Comparison of ENCODE assay signal across 15 cellular contexts in the genomic region with DNA sequence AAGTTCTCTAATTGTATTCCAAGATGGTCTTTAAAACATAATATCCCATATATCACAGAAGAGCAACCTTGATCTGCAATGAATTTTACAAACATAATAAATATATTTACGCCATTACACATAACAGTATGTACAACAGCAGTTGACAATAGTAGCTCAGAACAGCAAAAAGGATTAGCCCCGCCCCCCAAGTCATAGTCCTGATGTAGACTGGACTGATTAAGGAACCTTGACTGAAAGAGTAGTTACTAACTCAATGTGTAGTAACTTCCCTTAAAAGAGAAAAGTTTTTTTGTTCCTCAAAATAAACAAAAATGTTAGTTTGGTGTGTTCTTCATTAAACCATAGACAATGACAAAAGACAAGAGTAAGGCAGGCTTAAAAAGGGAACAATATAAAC. TPM values are rescaled to one million over a fixed set of nuclear protein-coding genes. Genes with fewer than 3 reads are reported as not detected.
DNase-seq lines count a peak whose midpoint lies in the region; ATAC-seq and TF ChIP-seq lines count a peak whose summit lies in the region.
"Had no signal": no experiment of that assay in that cellular context is flagged by ENCODE, and none has a peak within 500 bp of the region (broad histone marks: within the 10 kb centered on the region; RNA-seq: fewer than 3 reads in every experiment).

No MANE protein-coding gene starts in this region.

- H3K27ac ChIP-seq in adrenal gland (peak overlapping the region in 1 of 5 donors; percentile 58), muscle layer of duodenum (ENCODE audit: low read length) (peak overlapping the region; percentile 62), uterus (peak overlapping the region; percentile 49 to 69)
- H3K27ac ChIP-seq: PC-9 had no signal

- WGBS in adrenal gland, 4 donors, result 78 to 95% (median 89%) methylated on average over 2 of the region's 2 CpGs

- ATAC-seq in Right ventricle myocardium superior (ENCODE audit: poor library complexity) (peak; percentile 59), HG03520 (IDR thresholded peaks at IDR 0.05; ENCODE audit: unreplicated experiment) (no peak), HG02571 (IDR thresholded peaks at IDR 0.05; ENCODE audit: unreplicated experiment) (no peak)

- peaks cover 19% of the 10 kb centered on the region for H3K4me1 Mint-ChIP-seq in activated CD4-positive, alpha-beta T cell treated with anti-CD3 and anti-CD28 coated beads, Interleukin-2, amount 10 ng/mL, durations not matched to agents 24 days and 14 days

- H3K9me3 ChIP-seq in adrenal gland (replicated peaks in 1 of 3), result no peaks in the 10 kb centered on the region
- H3K9me3 ChIP-seq in muscle layer of duodenum (ENCODE audit: control insufficient read depth in 1 of 2, low read length in 2 of 2), result no peaks in the 10 kb centered on the region
- no peaks in the 10 kb centered on the region for H3K9me3 ChIP-seq in uterus

- H3K36me3 Mint-ChIP-seq in activated CD4-positive, alpha-beta T cell treated with anti-CD3 and anti-CD28 coated beads, Interleukin-2, amount 10 ng/mL, durations not matched to agents 24 days and 14 days (ENCODE audit: low read depth), result peaks cover 18% of the 10 kb centered on the region

- no peaks in the 10 kb centered on the region for H3K27me3 ChIP-seq in adrenal gland
- H3K27me3 ChIP-seq in muscle layer of duodenum (ENCODE audit: low read depth, low read length), result no peaks in the 10 kb centered on the region
- H3K27me3 ChIP-seq in uterus, result no peaks in the 10 kb centered on the region

- intact Hi-C loops in Right ventricle myocardium superior (cut with DNase I) (loop anchor here (10.0 kb wide), 1 partner anchor 221 kb away; the partner anchor contains the start of gene TSHR), cardiac septum (cut with DNase I) (loop anchor here (10.0 kb wide), 1 partner anchor 221 kb away; the partner anchor contains the start of gene TSHR), adrenal gland (cut with DNase I) (no loop called here), uterus (cut with DNase I; ENCODE audit: low total_unique reads) (no loop called here)
- intact Hi-C loops in activated CD4-positive, alpha-beta T cell treated with anti-CD3 and anti-CD28 coated beads, Interleukin-2, amount 10 ng/mL, durations not matched to agents 24 days and 14 days (cut with micrococcal nuclease), result no loop called here

- H3K36me3 ChIP-seq in adrenal gland (replicated peaks in 1 of 2), result no peaks in the 10 kb centered on the region
- H3K36me3 ChIP-seq in muscle layer of duodenum (ENCODE audit: control insufficient read depth in 1 of 2, insufficient read depth in 2 of 2, low read length in 2 of 2), result no peaks in the 10 kb centered on the region
- H3K36me3 ChIP-seq in uterus, result no peaks in the 10 kb centered on the region

- TF ChIP-seq POLR2A in adrenal gland (IDR thresholded peaks at IDR 0.05), result no peak
- no peak for TF ChIP-seq POLR2A in uterus (IDR thresholded peaks at IDR 0.05)

- H3K27ac Mint-ChIP-seq in activated CD4-positive, alpha-beta T cell treated with anti-CD3 and anti-CD28 coated beads, Interleukin-2, amount 10 ng/mL, durations not matched to agents 24 days and 14 days, result no peak overlapping the region
- H3K27ac Mint-ChIP-seq: activated naive CD8-positive, alpha-beta T cell had no signal

- DNase-seq in Right ventricle myocardium superior (peak; percentile 54), cardiac septum (ENCODE audit: low spot score) (no peak), adrenal gland (peak in 6 of 7 donors; percentile 51 to 78 (median 62)), uterus (no peak)
- no peak for DNase-seq in activated CD4-positive, alpha-beta T cell treated with anti-CD3 and anti-CD28 coated beads, Interleukin-2, amount 10 ng/mL, durations not matched to agents 24 days and 14 days
- DNase-seq: ACHN, IMR-90, NCI-H2171 treated with DMSO at 0.1 percent for 48 hours, PC-9, T-helper 9 cell, trophoblast cell had no signal

- TF ChIP-seq CTCF in adrenal gland (IDR thresholded peaks at IDR 0.05) (no peak), uterus (IDR thresholded peaks at IDR 0.05) (no peak)

- H3K4me3 Mint-ChIP-seq in activated CD4-positive, alpha-beta T cell treated with anti-CD3 and anti-CD28 coated beads, Interleukin-2, amount 10 ng/mL, durations not matched to agents 24 days and 14 days, result no peak overlapping the region
- H3K4me3 Mint-ChIP-seq: activated naive CD8-positive, alpha-beta T cell had no signal

- no peak overlapping the region for H3K4me3 ChIP-seq in adrenal gland
- H3K4me3 ChIP-seq in muscle layer of duodenum (ENCODE audit: low read depth in 1 of 2, low read length in 2 of 2), result no peak overlapping the region
- no peak overlapping the region for H3K4me3 ChIP-seq in uterus
- H3K4me3 ChIP-seq: PC-9 had no signal

- no peaks in the 10 kb centered on the region for H3K9me3 Mint-ChIP-seq in activated CD4-positive, alpha-beta T cell treated with anti-CD3 and anti-CD28 coated beads, Interleukin-2, amount 10 ng/mL, durations not matched to agents 24 days and 14 days

- no peaks in the 10 kb centered on the region for H3K27me3 Mint-ChIP-seq in activated CD4-positive, alpha-beta T cell treated with anti-CD3 and anti-CD28 coated beads, Interleukin-2, amount 10 ng/mL, durations not matched to agents 24 days and 14 days
- H3K27me3 Mint-ChIP-seq: activated naive CD8-positive, alpha-beta T cell had no signal

- H3K4me1 ChIP-seq in adrenal gland (replicated peaks in 1 of 2), result peaks cover 12 to 24% of the 10 kb centered on the region in 2 donors
- peaks cover 6 to 10% of the 10 kb centered on the region in 2 donors for H3K4me1 ChIP-seq in muscle layer of duodenum (ENCODE audit: control insufficient read depth in 1 of 2, insufficient read depth in 2 of 2, low read length in 2 of 2)
- H3K4me1 ChIP-seq in uterus, result no peaks in the 10 kb centered on the region

RNA-seq across cellular contexts. Expression of gene GTF2A1, which starts 44.5 kb away (rescaled TPM):
- total RNA-seq in Right ventricle myocardium superior (17.1 TPM), cardiac septum (18.0 TPM), adrenal gland (10 to 100 TPM; 18.9 to 51.4 (median 29.4) TPM), uterus (10 to 100 TPM; 28.2 to 52.4 (median 35.9) TPM)
- 10 to 100 TPM in 1 of 3 donors, 1 to 10 TPM in 2; 4.3 to 41.2 (median 5.1) TPM for polyA plus RNA-seq in adrenal gland
- total RNA-seq in activated CD4-positive, alpha-beta T cell treated with anti-CD3 and anti-CD28 coated beads, Interleukin-2, amount 10 ng/mL, durations not matched to agents 24 days and 14 days, result 42.6 and 43.4 TPM in 2 replicates

Comparison
In these comparisons a context has a peak if more than half of its experiments do, and no peak if none do; other contexts are left out.
1. DNase-seq: peak in Right ventricle myocardium superior (single experiment) and adrenal gland (6 of 7); none in cardiac septum (single experiment), uterus (0 of 2) and activated CD4-positive, alpha-beta T cell treated with anti-CD3 and anti-CD28 coated beads, Interleukin-2, amount 10 ng/mL, durations not matched to agents 24 days and 14 days (single experiment).
2. intact Hi-C loops: an anchor here in Right ventricle myocardium superior (10.0 kb wide) and cardiac septum (10.0 kb wide); none called in adrenal gland, uterus and activated CD4-positive, alpha-beta T cell treated with anti-CD3 and anti-CD28 coated beads, Interleukin-2, amount 10 ng/mL, durations not matched to agents 24 days and 14 days.